ENCODE assay signal across 8 cellular contexts in genomic region chr14:80356413-80356812, GRCh38.
DNase-seq lines count a peak whose midpoint lies in the region; ATAC-seq and TF ChIP-seq lines count a peak whose summit lies in the region.

No MANE protein-coding gene starts in this region.

- ATAC-seq in GM18868 (IDR thresholded peaks at IDR 0.05; ENCODE audit: unreplicated experiment) = no peak

- TF ChIP-seq CTCF in mammary epithelial cell (conservative IDR thresholded peaks at IDR 0.05 in 1 of 2, IDR thresholded peaks at IDR 0.05 in 1 of 2; ENCODE audit: extremely low read depth in 1 of 2, insufficient read depth in 1 of 2, low read depth in 1 of 2, low read length in 2 of 2) (peak; percentile 33 to 43), osteocyte (IDR thresholded peaks at IDR 0.05) (peak; percentile 61), tibial nerve (IDR thresholded peaks at IDR 0.05) (peak in 1 of 5 experiments; percentile 21), spleen (IDR thresholded peaks at IDR 0.05 in 8 of 11, conservative IDR thresholded peaks at IDR 0.05 in 3 of 11) (no peak)

- no TSS peak for BruUV-seq in mammary epithelial cell (replicated peaks; lab: Mats Ljungman, UMichigan)

- H3K4me3 ChIP-seq in mammary epithelial cell (replicated peaks in 1 of 3; ENCODE audit: insufficient read depth in 1 of 3, low read depth in 2 of 3, low read length in 3 of 3) (no peak overlapping the region), tibial nerve (no peak overlapping the region), spleen (no peak overlapping the region)

- no peak for TF ChIP-seq EP300 in tibial nerve (IDR thresholded peaks at IDR 0.05)

- peak overlapping the region; percentile 23 for H3K27ac Mint-ChIP-seq in osteocyte (ENCODE audit: unreplicated experiment)

- in situ Hi-C loops in mammary epithelial cell (cut with MboI; ENCODE audit: low sequenced_read_pairs in 2 of 2) = loop anchor here in 1 of 2 donors (25.0 kb wide), 1 partner anchor 294 kb away; no protein-coding TSS in a partner anchor

- no peak overlapping the region for H3K4me3 Mint-ChIP-seq in osteocyte (ENCODE audit: unreplicated experiment)

- no peaks in the 10 kb centered on the region for H3K27me3 Mint-ChIP-seq in osteocyte (ENCODE audit: unreplicated experiment)

- peaks cover 6% of the 10 kb centered on the region for H3K4me1 Mint-ChIP-seq in osteocyte (ENCODE audit: unreplicated experiment)

- H2AFZ ChIP-seq in mammary epithelial cell (ENCODE audit: low read depth, low read length) = no peak overlapping the region

- dilution Hi-C loops in mammary epithelial cell (cut with HindIII; ENCODE audit: low sequenced_read_pairs) = no loop called here

- H3K4me2 ChIP-seq in mammary epithelial cell (ENCODE audit: insufficient read depth, low read depth, low read length) = no peak overlapping the region

- H3K79me2 ChIP-seq in mammary epithelial cell (ENCODE audit: insufficient read depth, low read length) = no peaks in the 10 kb centered on the region

- CTCF ChIA-PET in mammary epithelial cell (lab: Charles Lee; ENCODE audit: low non-redundant PET) = no interaction called here

- no peaks in the 10 kb centered on the region for H3K27me3 ChIP-seq in mammary epithelial cell (ENCODE audit: insufficient read depth, low read length)
- H3K27me3 ChIP-seq in tibial nerve = no peaks in the 10 kb centered on the region
- H3K27me3 ChIP-seq in spleen (replicated peaks in 1 of 7) = no peaks in the 10 kb centered on the region

- intact Hi-C loops in mammary epithelial cell (cut with micrococcal nuclease) = loop anchor here (2.0 to 10.0 kb wide), 2 partner anchors 142 to 300 kb away; partner anchors contain the start of gene DIO2
- intact Hi-C loops in spleen (cut with DNase I; ENCODE audit: low total_unique reads) = no loop called here

- no peaks in the 10 kb centered on the region for H3K36me3 ChIP-seq in mammary epithelial cell (ENCODE audit: insufficient read depth, low read length)
- H3K36me3 ChIP-seq in tibial nerve = no peaks in the 10 kb centered on the region
- H3K36me3 ChIP-seq in spleen = no peaks in the 10 kb centered on the region

- H3K27ac ChIP-seq in mammary epithelial cell (ENCODE audit: insufficient read depth, low read depth, low read length) (no peak overlapping the region), tibial nerve (no peak overlapping the region), spleen (no peak overlapping the region)

- 78% methylated on average over 2 of the region's 2 CpGs for WGBS in mammary epithelial cell (ENCODE audit: low coverage, missing lambda C conversion rate)
- WGBS in tibial nerve, 2 donors = 60 to 71% methylated on average over 2 of the region's 2 CpGs
- 65 to 79% (median 71%) methylated on average over 2 of the region's 2 CpGs for WGBS in spleen, 5 donors

- no peaks in the 10 kb centered on the region for H3K9me3 ChIP-seq in mammary epithelial cell (replicated peaks; ENCODE audit: insufficient read depth, low read length)
- no peaks in the 10 kb centered on the region for H3K9me3 ChIP-seq in tibial nerve
- no peaks in the 10 kb centered on the region for H3K9me3 ChIP-seq in spleen

- peaks cover 3% of the 10 kb centered on the region for H3K36me3 Mint-ChIP-seq in osteocyte (ENCODE audit: unreplicated experiment)

- H4K20me1 ChIP-seq in mammary epithelial cell (ENCODE audit: insufficient read depth, low read length) = no peaks in the 10 kb centered on the region

- H3K4me1 ChIP-seq in mammary epithelial cell (ENCODE audit: insufficient read depth, low read length) (no peaks in the 10 kb centered on the region), tibial nerve (no peaks in the 10 kb centered on the region), spleen (no peaks in the 10 kb centered on the region)

- TF ChIP-seq POLR2A in tibial nerve (IDR thresholded peaks at IDR 0.05) (no peak), spleen (IDR thresholded peaks at IDR 0.05) (no peak)

- peaks cover 10% of the 10 kb centered on the region for H3K9me3 Mint-ChIP-seq in osteocyte (ENCODE audit: unreplicated experiment)

- peak; percentile 18 for DNase-seq in NCI-H1105 treated with DMSO at 0.1 percent for 48 hours (lab: John Stamatoyannopoulos, UW)
- DNase-seq in NCI-H1105 (lab: John Stamatoyannopoulos, UW) = no peak
- DNase-seq in NCI-H2171 (lab: John Stamatoyannopoulos, UW) = peak; percentile 13
- no peak for DNase-seq in mammary epithelial cell
- DNase-seq in osteocyte (ENCODE audit: extremely low spot score, unreplicated experiment) = no peak
- no peak for DNase-seq in tibial nerve (ENCODE audit: low spot score in 2 of 2)
- DNase-seq in spleen = no peak

- no peak overlapping the region for H3K9ac ChIP-seq in mammary epithelial cell (ENCODE audit: insufficient read depth, low read length)

Comparison
In these comparisons a context has a peak if more than half of its experiments do, and no peak if none do; other contexts are left out.
1. DNase-seq: peak in NCI-H1105 treated with DMSO at 0.1 percent for 48 hours (single experiment) and NCI-H2171 (single experiment); none in NCI-H1105 (single experiment), mammary epithelial cell (single experiment), osteocyte (single experiment), tibial nerve (0 of 2) and spleen (single experiment).
2. CTCF ChIP-seq: peak in mammary epithelial cell (2 of 2) and osteocyte (single experiment); none in spleen (0 of 11).